ENCODE assay signal across 27 cellular contexts in genomic region chr18:33746261-33746660, GRCh38.
DNase-seq lines count a peak whose midpoint lies in the region; ATAC-seq and TF ChIP-seq lines count a peak whose summit lies in the region.
"Had no signal": no experiment of that assay in that cellular context is flagged by ENCODE, and none has a peak within 500 bp of the region (broad histone marks: within the 10 kb centered on the region; RNA-seq: fewer than 3 reads in every experiment).

No MANE protein-coding gene starts in this region.

- peaks cover 47% of the 10 kb centered on the region for H3K4me1 ChIP-seq in endocrine pancreas (ENCODE audit: control insufficient read depth, insufficient read depth, low read length)
- H3K4me1 ChIP-seq: ascending aorta, gastroesophageal sphincter, left ventricle myocardium inferior, upper lobe of left lung had no signal

- DNase-seq in NCI-H2227 (lab: John Stamatoyannopoulos, UW; ENCODE audit: unreplicated experiment), result peak; percentile 40
- DNase-seq in NCI-H2227 treated with DMSO at 0.1 percent for 48 hours (lab: John Stamatoyannopoulos, UW), result no peak
- peak; percentile 97 for DNase-seq in NCI-H128 (lab: John Stamatoyannopoulos, UW; ENCODE audit: unreplicated experiment)
- no peak for DNase-seq in retinal pigment epithelial cell (ENCODE audit: low read depth)
- DNase-seq in Right ventricle myocardium inferior (ENCODE audit: missing footprints), result no peak
- DNase-seq in cortex of kidney (lab: John Stamatoyannopoulos, UW), result no peak
- no peak for DNase-seq in activated naive CD4-positive, alpha-beta T cell treated with anti-CD3 and anti-CD28 coated beads, Interleukin-2, amount 50 U/mL, for 72 hours (ENCODE audit: low spot score in 2 of 2)
- DNase-seq: activated CD8-positive, alpha-beta T cell treated with anti-CD3 and anti-CD28 coated beads for 36 hours; activated naive CD8-positive, alpha-beta T cell treated with anti-CD3 and anti-CD28 coated beads for 36 hours; dermis blood vessel endothelial cell; KBM-7; left ventricle myocardium inferior; naive B cell; NCI-H146; NCI-H226; NK-92 treated with Interleukin-12 subunit alpha and Interleukin-12 subunit beta, amount 100 ng/mL, for 24 hours; PC-9; Right ventricle myocardium superior; T-helper 2 cell had no signal

- no peak for TF ChIP-seq CTCF in retinal pigment epithelial cell (conservative IDR thresholded peaks at IDR 0.05; ENCODE audit: low read depth, low read length)

- H3K9me3 Mint-ChIP-seq in activated naive CD4-positive, alpha-beta T cell treated with anti-CD3 and anti-CD28 coated beads, Interleukin-2, amount 50 U/mL, for 72 hours, result peaks cover 9 to 13% of the 10 kb centered on the region in 2 donors
- H3K9me3 Mint-ChIP-seq: activated naive CD8-positive, alpha-beta T cell treated with anti-CD3 and anti-CD28 coated beads for 36 hours had no signal

- no peak overlapping the region for H3K27ac Mint-ChIP-seq in activated naive CD4-positive, alpha-beta T cell treated with anti-CD3 and anti-CD28 coated beads, Interleukin-2, amount 50 U/mL, for 72 hours
- H3K27ac Mint-ChIP-seq: activated CD8-positive, alpha-beta T cell treated with anti-CD3 and anti-CD28 coated beads for 36 hours; activated naive CD8-positive, alpha-beta T cell treated with anti-CD3 and anti-CD28 coated beads for 36 hours; activated T-helper 2 cell treated with anti-CD3 and anti-CD28 coated beads, Interferon-gamma antibody, Interleukin-2, Interleukin-4, amounts not matched to agents 10 μg/mL and 5 μg/mL and 100 μg/mL, durations not matched to agents 14 hours and 24 hours and 36 hours; naive B cell had no signal

- H3K9ac ChIP-seq in endocrine pancreas (ENCODE audit: control insufficient read depth, insufficient read depth, low read length), result no peak overlapping the region
- H3K9ac ChIP-seq: BLaER1 had no signal

- intact Hi-C loops in Right ventricle myocardium inferior (cut with DNase I), result no loop called here

- H3K4me3 ChIP-seq in endocrine pancreas (ENCODE audit: control insufficient read depth, insufficient read depth, low read length) (peak overlapping the region; percentile 83), retinal pigment epithelial cell (ENCODE audit: low read length) (peak overlapping the region; percentile 18)
- H3K4me3 ChIP-seq: ascending aorta, BLaER1, gastroesophageal sphincter, GM12878, left ventricle myocardium inferior, PC-9, skin epidermis, upper lobe of left lung had no signal

- ATAC-seq in Right ventricle myocardium inferior, result no peak
- ATAC-seq in activated naive CD4-positive, alpha-beta T cell treated with anti-CD3 and anti-CD28 coated beads, Interleukin-2, amount 50 U/mL, for 72 hours, result no peak
- ATAC-seq: activated CD8-positive, alpha-beta T cell treated with anti-CD3 and anti-CD28 coated beads for 36 hours; gastroesophageal sphincter; GM12878 had no signal

- peaks cover 0 to 4% of the 10 kb centered on the region in 2 donors for H3K36me3 Mint-ChIP-seq in activated naive CD4-positive, alpha-beta T cell treated with anti-CD3 and anti-CD28 coated beads, Interleukin-2, amount 50 U/mL, for 72 hours
- H3K36me3 Mint-ChIP-seq: activated naive CD8-positive, alpha-beta T cell treated with anti-CD3 and anti-CD28 coated beads for 36 hours; naive B cell had no signal

- no peaks in the 10 kb centered on the region for H3K27me3 ChIP-seq in endocrine pancreas (ENCODE audit: control insufficient read depth, insufficient read depth, low read length)
- H3K27me3 ChIP-seq: ascending aorta, BLaER1, gastroesophageal sphincter, upper lobe of left lung had no signal

- H3K36me3 ChIP-seq in endocrine pancreas (ENCODE audit: control insufficient read depth, insufficient read depth, low read length), result no peaks in the 10 kb centered on the region
- H3K36me3 ChIP-seq: BLaER1, upper lobe of left lung had no signal

- H3K9me3 ChIP-seq in endocrine pancreas (ENCODE audit: control insufficient read depth, low read length), result no peaks in the 10 kb centered on the region
- H3K9me3 ChIP-seq: ascending aorta, BLaER1, gastroesophageal sphincter, left ventricle myocardium inferior, upper lobe of left lung had no signal

Comparison
In these comparisons a context has a peak if more than half of its experiments do, and no peak if none do; other contexts are left out.
1. DNase-seq: peak in NCI-H2227 (single experiment) and NCI-H128 (single experiment); none in NCI-H2227 treated with DMSO at 0.1 percent for 48 hours (single experiment), retinal pigment epithelial cell (single experiment), Right ventricle myocardium inferior (single experiment), cortex of kidney (single experiment) and activated naive CD4-positive, alpha-beta T cell treated with anti-CD3 and anti-CD28 coated beads, Interleukin-2, amount 50 U/mL, for 72 hours (0 of 2).